In genomic region chr2:173171924-173172643, GRCh38 we compare ENCODE assay signal across 23 cellular contexts.
DNase-seq lines count a peak whose midpoint lies in the region; ATAC-seq, FAIRE-seq and TF ChIP-seq lines count a peak whose summit lies in the region.
"Had no signal": no experiment of that assay in that cellular context is flagged by ENCODE, and none has a peak within 500 bp of the region (broad histone marks: within the 10 kb centered on the region; RNA-seq: fewer than 3 reads in every experiment).

No MANE protein-coding gene starts in this region.

- DNase-seq in left ventricle myocardium inferior (no peak), heart left ventricle (no peak), K562 (ENCODE audit: extremely low read depth in 1 of 4, low spot score in 3 of 4) (no peak), keratinocyte (ENCODE audit: low read depth, low spot score) (no peak), PC-3 (no peak)
- DNase-seq: activated CD4-positive, alpha-beta T cell treated with anti-CD3 and anti-CD28 coated beads, Interleukin-2, amount 10 ng/mL, durations not matched to agents 7 days and 5 days; H7; heart right ventricle; immature natural killer cell; KBM-7; natural killer cell; NCI-H2029; NCI-H510A treated with DMSO at 0.1 percent for 48 hours; stimulated activated CD4-positive, alpha-beta T cell treated with anti-CD3 and anti-CD28 coated beads, Interleukin-2, amount 100 ng/mL, for 24 hours; upper lobe of right lung had no signal

- H3K27me3 ChIP-seq in left ventricle myocardium inferior (ENCODE audit: low read depth), result no peaks in the 10 kb centered on the region
- no peaks in the 10 kb centered on the region for H3K27me3 ChIP-seq in heart left ventricle
- no peaks in the 10 kb centered on the region for H3K27me3 ChIP-seq in K562 (ENCODE audit: control insufficient read depth in 2 of 2, insufficient read depth in 2 of 2, low read length in 2 of 2)
- no peaks in the 10 kb centered on the region for H3K27me3 ChIP-seq in keratinocyte (ENCODE audit: control insufficient read depth, extremely low read depth, insufficient read depth, low read length)
- no peaks in the 10 kb centered on the region for H3K27me3 ChIP-seq in PC-3 (ENCODE audit: low read length)
- H3K27me3 ChIP-seq: heart right ventricle, upper lobe of right lung had no signal

- no peak overlapping the region for H3K4me2 ChIP-seq in K562 (ENCODE audit: insufficient read depth, low read length)
- no peak overlapping the region for H3K4me2 ChIP-seq in keratinocyte (ENCODE audit: control insufficient read depth, extremely low read depth, insufficient read depth, low read depth, low read length)
- no peak overlapping the region for H3K4me2 ChIP-seq in PC-3 (ENCODE audit: low read length)

- TF ChIP-seq EP300 in K562 (IDR thresholded peaks at IDR 0.05; ENCODE audit: low read length), result no peak

- TF ChIP-seq CTCF in left ventricle myocardium inferior (IDR thresholded peaks at IDR 0.05; ENCODE audit: borderline replicate concordance) (no peak), heart left ventricle (IDR thresholded peaks at IDR 0.05) (no peak), K562 (IDR thresholded peaks at IDR 0.05 in 2 of 3, conservative IDR thresholded peaks at IDR 0.05 in 1 of 3; ENCODE audit: insufficient read depth in 2 of 3, low read depth in 1 of 3, low read length in 3 of 3) (no peak), keratinocyte (optimal IDR thresholded peaks at IDR 0.05 in 1 of 3, IDR thresholded peaks at IDR 0.05 in 1 of 3, conservative IDR thresholded peaks at IDR 0.05 in 1 of 3; ENCODE audit: extremely low read depth in 1 of 3, insufficient read depth in 2 of 3, low read length in 3 of 3) (no peak), PC-3 (conservative IDR thresholded peaks at IDR 0.05; ENCODE audit: low read depth, low read length) (no peak)

- ATAC-seq in heart left ventricle (no peak), K562 (no peak), HG03039 (IDR thresholded peaks at IDR 0.05; ENCODE audit: unreplicated experiment) (no peak), HG03354 (IDR thresholded peaks at IDR 0.05; ENCODE audit: poor library complexity, severe bottlenecking, unreplicated experiment) (no peak), GM21360 (IDR thresholded peaks at IDR 0.05; ENCODE audit: unreplicated experiment) (no peak), PC-3 (no peak)
- ATAC-seq: natural killer cell, upper lobe of right lung had no signal

- H3F3A ChIP-seq in PC-3 (ENCODE audit: low read length, unreplicated experiment), result peaks cover 3% of the 10 kb centered on the region

- POLR2A ChIA-PET in K562 (lab: Yijun Ruan, JAX), result no interaction called here
- POLR2A ChIA-PET in PC-3 (lab: Charles Lee; ENCODE audit: unreplicated experiment), result no interaction called here

- TF ChIP-seq POLR2A in heart left ventricle (IDR thresholded peaks at IDR 0.05), result no peak
- TF ChIP-seq POLR2A in K562 (conservative IDR thresholded peaks at IDR 0.05), result no peak

- H3K9ac ChIP-seq in K562 (ENCODE audit: insufficient read depth in 1 of 2, low read depth in 2 of 2, low read length in 2 of 2) (no peak overlapping the region), keratinocyte (ENCODE audit: control insufficient read depth, extremely low read depth, insufficient read depth, low read length) (no peak overlapping the region), PC-3 (ENCODE audit: low read length) (no peak overlapping the region)
- H3K9ac ChIP-seq: parathyroid adenoma had no signal

- CTCF ChIA-PET in K562 (lab: Yijun Ruan, JAX; ENCODE audit: low intra/inter-chr PET ratio) (no interaction called here), PC-3 (lab: Charles Lee) (no interaction called here)

- no peak for TF ChIP-seq RAD21 in K562 (CRISPR knock-in tag; conservative IDR thresholded peaks at IDR 0.05 in 1 of 2, IDR thresholded peaks at IDR 0.05 in 1 of 2)

- no peaks in the 10 kb centered on the region for H3K9me3 ChIP-seq in left ventricle myocardium inferior (replicated peaks)
- no peaks in the 10 kb centered on the region for H3K9me3 ChIP-seq in heart left ventricle
- H3K9me3 ChIP-seq in K562 (replicated peaks; ENCODE audit: control insufficient read depth, insufficient read depth, low read depth, low read length), result no peaks in the 10 kb centered on the region
- no peaks in the 10 kb centered on the region for H3K9me3 ChIP-seq in keratinocyte (ENCODE audit: control insufficient read depth, low read depth, low read length)
- H3K9me3 ChIP-seq in PC-3 (ENCODE audit: low read length), result no peaks in the 10 kb centered on the region
- H3K9me3 ChIP-seq: upper lobe of right lung had no signal

- in situ Hi-C loops in K562 (cut with MboI), result no loop called here

- H3K36me3 ChIP-seq in left ventricle myocardium inferior (no peaks in the 10 kb centered on the region), heart left ventricle (peaks cover 0 to 14% (median 2%) of the 10 kb centered on the region in 9 donors), K562 (ENCODE audit: control insufficient read depth, insufficient read depth, low read length) (no peaks in the 10 kb centered on the region; the same call in 2 of the 3 replicates), keratinocyte (ENCODE audit: control insufficient read depth in 2 of 2, extremely low read depth in 1 of 2, insufficient read depth in 2 of 2, low read length in 2 of 2) (no peaks in the 10 kb centered on the region), PC-3 (ENCODE audit: low read depth, low read length) (no peaks in the 10 kb centered on the region)
- H3K36me3 ChIP-seq: upper lobe of right lung had no signal

- H2AFZ ChIP-seq in K562 (ENCODE audit: low read depth, low read length) (no peak overlapping the region), keratinocyte (ENCODE audit: control insufficient read depth, low read length) (no peak overlapping the region), PC-3 (ENCODE audit: low read length) (no peak overlapping the region)
- H2AFZ ChIP-seq: parathyroid adenoma had no signal

- dilution Hi-C loops in keratinocyte (cut with MboI; ENCODE audit: extremely low pct_ligation_motif_present, low sequenced_read_pairs), result no loop called here

- no peaks in the 10 kb centered on the region for H4K20me1 ChIP-seq in K562 (replicated peaks; ENCODE audit: control insufficient read depth, insufficient read depth, low read length)
- H4K20me1 ChIP-seq in keratinocyte (ENCODE audit: control insufficient read depth, extremely low read depth, insufficient read depth, low read length), result no peaks in the 10 kb centered on the region
- no peaks in the 10 kb centered on the region for H4K20me1 ChIP-seq in PC-3 (ENCODE audit: low read length)

- no peak overlapping the region for H3K4me3 ChIP-seq in left ventricle myocardium inferior
- no peak overlapping the region for H3K4me3 ChIP-seq in heart left ventricle
- H3K4me3 ChIP-seq in K562, result no peak overlapping the region
- no peak overlapping the region for H3K4me3 ChIP-seq in keratinocyte (ENCODE audit: control insufficient read depth in 2 of 3, extremely low read depth in 1 of 3, insufficient read depth in 2 of 3, low read depth in 1 of 3, low read length in 3 of 3)
- no peak overlapping the region for H3K4me3 ChIP-seq in PC-3 (ENCODE audit: low read length)
- H3K4me3 ChIP-seq: heart right ventricle, upper lobe of right lung had no signal

- H3K9me2 ChIP-seq in PC-3 (replicated peaks; ENCODE audit: low read length), result no peaks in the 10 kb centered on the region

- 68 to 87% (median 80%) methylated on average over 1 of the region's 1 CpG for WGBS in heart left ventricle, 4 donors
- 71% methylated on average over 1 of the region's 1 CpG for WGBS in K562 (ENCODE audit: insufficient coverage, low coverage, missing lambda C conversion rate)

- BruUV-seq in K562 (replicated peaks; lab: Mats Ljungman, UMichigan) (TSS peak; percentile 21), PC-3 (replicated peaks; lab: Mats Ljungman, UMichigan) (no TSS peak)

- H3K9me1 ChIP-seq in K562 (ENCODE audit: control insufficient read depth, insufficient read depth, low read length), result no peaks in the 10 kb centered on the region
- no peaks in the 10 kb centered on the region for H3K9me1 ChIP-seq in keratinocyte (ENCODE audit: control insufficient read depth, extremely low read depth, insufficient read depth, low read length)

- intact Hi-C loops in left ventricle myocardium inferior (cut with micrococcal nuclease) (no loop called here), heart left ventricle (cut with DNase I) (no loop called here), K562 (cut with micrococcal nuclease) (no loop called here), PC-3 (cut with micrococcal nuclease) (no loop called here)

- peak overlapping the region; percentile 17 for H3K27ac ChIP-seq in left ventricle myocardium inferior (replicated peaks)
- H3K27ac ChIP-seq in heart left ventricle, result peak overlapping the region in 1 of 12 donors; percentile 14
- no peak overlapping the region for H3K27ac ChIP-seq in K562 (ENCODE audit: extremely low read depth, low read depth, low read length)
- H3K27ac ChIP-seq in keratinocyte (ENCODE audit: control insufficient read depth, insufficient read depth, low read length), result no peak overlapping the region
- H3K27ac ChIP-seq in PC-3 (ENCODE audit: low read length), result no peak overlapping the region
- H3K27ac ChIP-seq: C4-2B, parathyroid adenoma, upper lobe of right lung had no signal

- FAIRE-seq in K562 (lab: Jason Lieb, UNC) (no peak), keratinocyte (lab: Jason Lieb, UNC) (peak; percentile 41)
- FAIRE-seq: A204.1, GM12891, TTC549 had no signal

- peaks cover 36% of the 10 kb centered on the region for H3K4me1 ChIP-seq in left ventricle myocardium inferior
- H3K4me1 ChIP-seq in heart left ventricle, result peaks cover 0 to 32% (median 7%) of the 10 kb centered on the region in 12 donors
- no peaks in the 10 kb centered on the region for H3K4me1 ChIP-seq in K562 (replicated peaks in 1 of 2; ENCODE audit: control insufficient read depth in 2 of 2, insufficient read depth in 2 of 2, low read length in 2 of 2)
- no peaks in the 10 kb centered on the region for H3K4me1 ChIP-seq in keratinocyte (ENCODE audit: control insufficient read depth, extremely low read depth, insufficient read depth, low read length)
- peaks cover 12% of the 10 kb centered on the region for H3K4me1 ChIP-seq in PC-3 (ENCODE audit: insufficient read depth, low read length)
- H3K4me1 ChIP-seq: parathyroid adenoma had no signal

- H3K79me2 ChIP-seq in K562 (ENCODE audit: control insufficient read depth, insufficient read depth, low read length), result no peaks in the 10 kb centered on the region
- H3K79me2 ChIP-seq in keratinocyte (ENCODE audit: control insufficient read depth, insufficient read depth, low read length), result no peaks in the 10 kb centered on the region
- H3K79me2 ChIP-seq in PC-3 (ENCODE audit: low read length), result peaks cover 20% of the 10 kb centered on the region
- H3K79me2 ChIP-seq: parathyroid adenoma had no signal

TF ChIP-seq in K562, 482 proteins besides CTCF, POLR2A, EP300 and RAD21:
- TF ChIP-seq NFIX (CRISPR knock-in tag; IDR thresholded peaks at IDR 0.05; ENCODE audit: low read depth) (no peak), MEIS2 (IDR thresholded peaks at IDR 0.05; ENCODE audit: partially characterized antibody) (peak; percentile 15), NELFE (IDR thresholded peaks at IDR 0.05; ENCODE audit: insufficient read depth, insufficient read length) (no peak)
TF ChIP-seq in K562: peak in this region for 1.
